ENCODE assay signal across 8 cellular contexts in genomic region chr17:81295031-81295677, GRCh38. TPM values are rescaled to one million over a fixed set of nuclear protein-coding genes. Genes with fewer than 3 reads are reported as not detected.
DNase-seq lines count a peak whose midpoint lies in the region; ATAC-seq and TF ChIP-seq lines count a peak whose summit lies in the region.

Gene SLC38A10 (minus strand): TSS chr17:81295307. CDS start chr17:81294921, 386 bp downstream.

- no peaks in the 10 kb centered on the region for H3K36me3 ChIP-seq in transverse colon

- no peak for TF ChIP-seq EP300 in transverse colon (IDR thresholded peaks at IDR 0.05; ENCODE audit: low read depth)

- 0 to 1% (median 1%) methylated on average over 51 to 59 of the region's 59 CpGs for WGBS in adipose tissue, 3 donors
- WGBS in transverse colon (ENCODE audit: low coverage in 1 of 2), 2 donors, result 1% methylated on average over 40 of the region's 59 CpGs; no CpG with 5 or more reads in 1 of the 2 donors

- H3K27ac ChIP-seq in adipose tissue (ENCODE audit: low read depth, low read length) (peak within 1 kb of the TSS; percentile 75), transverse colon (peak within 1 kb of the TSS; percentile 93 to 98 (median 94))

- intact Hi-C loops in cardiac septum (cut with DNase I), result loop anchor here (5.0 kb wide), 1 partner anchor 42 kb away; no protein-coding TSS in a partner anchor
- intact Hi-C loops in posterior cingulate gyrus (cut with DNase I), result no loop called here
- intact Hi-C loops in transverse colon (cut with DNase I; ENCODE audit: low total_unique reads), result loop anchor here (10.0 kb wide), 2 partner anchors 60 to 100 kb away; partner anchors contain the start of genes BAHCC1, NDUFAF8 and TEPSIN

- DNase-seq in NCI-H128 (lab: John Stamatoyannopoulos, UW; ENCODE audit: unreplicated experiment), result peak; percentile 48
- DNase-seq in T-helper 1 cell, result peak; percentile 79 to 92 (median 87)
- peak; percentile 98 for DNase-seq in cardiac septum (ENCODE audit: low spot score)
- peak; percentile 87 to 99 (median 93) for DNase-seq in posterior cingulate gyrus
- DNase-seq in transverse colon, result peak; percentile 95

- TF ChIP-seq POLR2A in transverse colon (IDR thresholded peaks at IDR 0.05), result peak; percentile 98

- no peaks in the 10 kb centered on the region for H3K27me3 ChIP-seq in transverse colon

- peaks cover 8 to 42% (median 35%) of the 10 kb centered on the region in 4 donors for H3K4me1 ChIP-seq in transverse colon

- TF ChIP-seq CTCF in GM12873 (IDR thresholded peaks at IDR 0.05; ENCODE audit: insufficient read depth, low read depth, low read length, missing control alignments) (peak; percentile 27), transverse colon (IDR thresholded peaks at IDR 0.05) (no peak)

- H3K9me3 ChIP-seq in transverse colon, result no peaks in the 10 kb centered on the region

- in situ Hi-C loops in transverse colon (cut with MboI; ENCODE audit: low pct_ligation_motif_present in 1 of 4, low pct_unique_long_range_greater_than_20kb in 1 of 4, low sequenced_read_pairs in 3 of 4), result loop anchor here in 2 of 4 donors (25.0 kb wide), 2 partner anchors 92 to 192 kb away; partner anchors contain the start of gene BAHCC1 (in 1 of the 2)

- H3K4me3 ChIP-seq in transverse colon, result peak within 1 kb of the TSS; percentile 78 to 95 (median 86)

- peak; percentile 79 for ATAC-seq in HG02623 (IDR thresholded peaks at IDR 0.05; ENCODE audit: unreplicated experiment)

RNA-seq across cellular contexts. Expression of gene SLC38A10, which starts in this region (rescaled TPM):
- 100 to 1,000 TPM in 1 of 3 donors, 10 to 100 TPM in 2; 40.7 to 115 (median 80.2) TPM for polyA plus RNA-seq in adipose tissue
- total RNA-seq in cardiac septum (36.0 TPM), transverse colon (100 to 1,000 TPM in 2 of 4 donors, 10 to 100 TPM in 2; 94.9 to 113 (median 98.9) TPM)

Comparison
In these comparisons a context has a peak if more than half of its experiments do, and no peak if none do; other contexts are left out.
1. Peak in every context shown above with its lines: DNase-seq, ATAC-seq, H3K4me3 ChIP-seq and H3K27ac ChIP-seq.
2. DNase-seq: peak in every context shown above with its lines; median percentile 98 in cardiac septum; 95 in transverse colon; 93 in posterior cingulate gyrus; 87 in T-helper 1 cell; 48 in NCI-H128.